Comparison of ENCODE assay signal across 8 cellular contexts in genomic region chr1:231612393-231613089, GRCh38.
DNase-seq lines count a peak whose midpoint lies in the region; ATAC-seq and TF ChIP-seq lines count a peak whose summit lies in the region.

No MANE protein-coding gene starts in this region.

- in situ Hi-C loops in KBM-7 (cut with MboI; ENCODE audit: low pct_unique_long_range_greater_than_20kb, low sequenced_read_pairs), result no loop called here
- in situ Hi-C loops in GM13976 (cut with MboI; ENCODE audit: low sequenced_read_pairs, unreplicated experiment), result no loop called here

- peak; percentile 100 for ATAC-seq in GM21528 (IDR thresholded peaks at IDR 0.05; ENCODE audit: low FRiP score, unreplicated experiment)
- peak; percentile 97 to 98 for ATAC-seq in stimulated activated naive B cell treated with anti-CD40 and anti-IgM and Interleukin-4, amounts not matched to agents 10 μg/mL and 1 μg/mL and 100 μg/mL, for 72 hours (replicated peaks)

- DNase-seq in GM06990 (ENCODE audit: extremely low read depth, insufficient read length), result peak; percentile 53
- DNase-seq in KBM-7, result peak; percentile 95
- peak; percentile 43 to 54 for DNase-seq in activated T-cell treated with anti-CD3 and anti-CD28 coated beads, Interleukin-2, amount 50 U/mL, for 48 hours
- peak; percentile 57 for DNase-seq in stimulated activated naive B cell treated with anti-CD40 and anti-IgM and Interleukin-4, amounts not matched to agents 10 μg/mL and 1 μg/mL and 100 μg/mL, for 72 hours
- no peak for DNase-seq in GM13976 (ENCODE audit: low spot score)
- DNase-seq in glomerular visceral epithelial cell (ENCODE audit: extremely low spot score), result no peak
- DNase-seq in NCI-H1930 (lab: John Stamatoyannopoulos, UW), result no peak

- H3K4me1 Mint-ChIP-seq in stimulated activated naive B cell treated with anti-CD40 and anti-IgM and Interleukin-4, amounts not matched to agents 10 μg/mL and 1 μg/mL and 100 μg/mL, for 72 hours, result peaks cover 44 to 51% of the 10 kb centered on the region in 2 donors

- H3K9me3 Mint-ChIP-seq in stimulated activated naive B cell treated with anti-CD40 and anti-IgM and Interleukin-4, amounts not matched to agents 10 μg/mL and 1 μg/mL and 100 μg/mL, for 72 hours, result peaks cover 2 to 11% of the 10 kb centered on the region in 2 donors

- peaks cover 4 to 15% of the 10 kb centered on the region in 2 donors for H3K36me3 Mint-ChIP-seq in stimulated activated naive B cell treated with anti-CD40 and anti-IgM and Interleukin-4, amounts not matched to agents 10 μg/mL and 1 μg/mL and 100 μg/mL, for 72 hours

- H3K4me3 ChIP-seq in GM06990 (replicated peaks; ENCODE audit: low read depth, low read length), result no peak overlapping the region

- H3K27me3 ChIP-seq in GM06990 (replicated peaks; ENCODE audit: control insufficient read depth, insufficient read depth, low read length), result no peaks in the 10 kb centered on the region

- TF ChIP-seq CTCF in GM06990 (IDR thresholded peaks at IDR 0.05; ENCODE audit: insufficient read depth, low read length, poor library complexity, severe bottlenecking), result no peak
- no peak for TF ChIP-seq CTCF in GM13976 (IDR thresholded peaks at IDR 0.05; ENCODE audit: borderline replicate concordance, control extremely low read depth, extremely low read depth, insufficient read depth, missing control alignments)

- H3K27ac Mint-ChIP-seq in stimulated activated naive B cell treated with anti-CD40 and anti-IgM and Interleukin-4, amounts not matched to agents 10 μg/mL and 1 μg/mL and 100 μg/mL, for 72 hours, result peak overlapping the region; percentile 32

- H3K4me3 Mint-ChIP-seq in stimulated activated naive B cell treated with anti-CD40 and anti-IgM and Interleukin-4, amounts not matched to agents 10 μg/mL and 1 μg/mL and 100 μg/mL, for 72 hours, result peak overlapping the region; percentile 39 to 63

- peaks cover 10 to 19% of the 10 kb centered on the region in 2 donors for H3K27me3 Mint-ChIP-seq in stimulated activated naive B cell treated with anti-CD40 and anti-IgM and Interleukin-4, amounts not matched to agents 10 μg/mL and 1 μg/mL and 100 μg/mL, for 72 hours

- H3K36me3 ChIP-seq in GM06990 (ENCODE audit: control insufficient read depth, insufficient read depth, low read length), result no peaks in the 10 kb centered on the region

Comparison
In these comparisons a context has a peak if more than half of its experiments do, and no peak if none do; other contexts are left out.
1. DNase-seq: peak in GM06990 (single experiment), KBM-7 (single experiment), activated T-cell treated with anti-CD3 and anti-CD28 coated beads, Interleukin-2, amount 50 U/mL, for 48 hours (2 of 2) and stimulated activated naive B cell treated with anti-CD40 and anti-IgM and Interleukin-4, amounts not matched to agents 10 μg/mL and 1 μg/mL and 100 μg/mL, for 72 hours (single experiment); none in GM13976 (single experiment), glomerular visceral epithelial cell (single experiment) and NCI-H1930 (0 of 2).